Comparison of ENCODE assay signal across 8 cellular contexts in genomic region chr6:75735491-75736186, GRCh38. TPM values are rescaled to one million over a fixed set of nuclear protein-coding genes. Genes with fewer than 3 reads are reported as not detected.
DNase-seq lines count a peak whose midpoint lies in the region; ATAC-seq, FAIRE-seq and TF ChIP-seq lines count a peak whose summit lies in the region.

No MANE protein-coding gene starts in this region.

- no peak overlapping the region for H3K4me3 Mint-ChIP-seq in progenitor cell of endocrine pancreas (ENCODE audit: low read depth)

- FAIRE-seq in H54 (lab: Jason Lieb, UNC): no peak

- H3K36me3 Mint-ChIP-seq in progenitor cell of endocrine pancreas (ENCODE audit: insufficient read depth): no peaks in the 10 kb centered on the region

- TF ChIP-seq POLR2A in H54 (IDR thresholded peaks at IDR 0.05; ENCODE audit: low read depth, low read length): no peak

- peak overlapping the region; percentile 74 for H3K27ac Mint-ChIP-seq in progenitor cell of endocrine pancreas

- TF ChIP-seq CTCF in progenitor cell of endocrine pancreas (IDR thresholded peaks at IDR 0.05; ENCODE audit: unreplicated experiment): no peak

- ATAC-seq in GM19035 (IDR thresholded peaks at IDR 0.05; ENCODE audit: unreplicated experiment) (peak; percentile 78), HG02981 (IDR thresholded peaks at IDR 0.05; ENCODE audit: unreplicated experiment) (peak; percentile 95)

- no peaks in the 10 kb centered on the region for H3K27me3 Mint-ChIP-seq in progenitor cell of endocrine pancreas

- DNase-seq in SW480 (ENCODE audit: low spot score): peak; percentile 14
- DNase-seq in progenitor cell of endocrine pancreas (ENCODE audit: low spot score, unreplicated experiment): no peak
- DNase-seq in activated T-cell treated with anti-CD3 and anti-CD28 coated beads, Interleukin-2, amount 50 U/mL, for 1 hour: no peak
- no peak for DNase-seq in activated gamma-delta T cell treated with Interleukin-2 at 50 U/mL for 16 hours
- no peak for DNase-seq in NCI-H2227 treated with DMSO at 0.1 percent for 48 hours (lab: John Stamatoyannopoulos, UW)
- DNase-seq in H54 (ENCODE audit: insufficient read length, low spot score): no peak

- peaks cover 2% of the 10 kb centered on the region for H3K4me1 Mint-ChIP-seq in progenitor cell of endocrine pancreas (ENCODE audit: low read depth)

- no peaks in the 10 kb centered on the region for H3K9me3 Mint-ChIP-seq in progenitor cell of endocrine pancreas (ENCODE audit: low read depth)

RNA-seq across cellular contexts. Expression of gene MYO6, which starts 13.4 kb away (rescaled TPM):
- total RNA-seq in progenitor cell of endocrine pancreas: 105 and 110 TPM in 2 replicates
